13 cellular contexts compared by ENCODE assay signal in the genomic region with DNA sequence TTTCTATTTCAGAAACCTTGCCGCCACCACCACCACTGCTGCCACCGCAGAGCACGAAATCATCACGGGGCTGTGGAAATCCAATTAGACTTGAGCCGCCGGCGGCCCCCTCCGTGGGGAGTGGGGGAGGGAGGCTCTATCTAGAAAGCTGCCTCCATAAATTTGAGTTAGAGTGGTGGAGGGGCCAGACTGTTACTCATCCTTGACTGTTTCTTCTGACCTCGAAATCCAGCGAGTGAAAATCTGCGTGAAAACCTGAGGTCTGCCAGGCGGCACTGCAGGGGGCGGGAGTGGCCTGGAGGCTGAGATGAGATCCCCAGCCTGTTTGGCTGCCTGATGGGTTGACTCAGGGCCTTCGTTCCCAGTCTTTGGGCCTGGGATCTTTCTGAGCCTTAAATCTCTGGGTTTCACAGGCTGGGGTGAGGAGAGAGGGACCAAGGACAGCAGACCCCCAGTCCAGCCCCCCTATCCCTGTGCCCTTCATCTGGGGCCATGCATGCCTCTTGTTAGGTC. TPM values are rescaled to one million over a fixed set of nuclear protein-coding genes. Genes with fewer than 3 reads are reported as not detected.
A peak's percentile ranks its signal among the peaks of the same experiment; 100 is the strongest.
DNase-seq lines count a peak whose midpoint lies in the region; ATAC-seq and TF ChIP-seq lines count a peak whose summit lies in the region.
"Had no signal": no experiment of that assay in that cellular context is flagged by ENCODE, and none has a peak within 500 bp of the region (broad histone marks: within the 10 kb centered on the region; RNA-seq: fewer than 3 reads in every experiment).

No MANE protein-coding gene starts in this region.

- H3K18ac ChIP-seq in H9 (ENCODE audit: insufficient read length, low read depth, low read length) = no peak overlapping the region

- no peaks in the 10 kb centered on the region for H3K79me1 ChIP-seq in H9 (ENCODE audit: insufficient read depth, low read depth, low read length, poor library complexity, severe bottlenecking)

- H4K20me1 ChIP-seq in H9 (ENCODE audit: control insufficient read depth, insufficient read depth, insufficient read length) (peaks cover 3% of the 10 kb centered on the region), SK-N-SH (ENCODE audit: insufficient read depth) (no peaks in the 10 kb centered on the region)

- no peak overlapping the region for H3K27ac ChIP-seq in H9 (ENCODE audit: insufficient read length, low read depth, low read length)
- peak overlapping the region; percentile 29 to 77 for H3K27ac ChIP-seq in SK-N-SH (ENCODE audit: low read depth in 2 of 2, low read length in 1 of 2)
- H3K27ac ChIP-seq: parathyroid adenoma had no signal

- no peak overlapping the region for H2BK20ac ChIP-seq in H9 (ENCODE audit: low read depth, low read length, poor library complexity, severe bottlenecking)

- no peak overlapping the region for H2AK5ac ChIP-seq in H9 (ENCODE audit: insufficient read length, low read length)

- H3F3A ChIP-seq in SK-N-SH (replicated peaks; ENCODE audit: insufficient read depth) = peaks cover 2% of the 10 kb centered on the region

- no peak overlapping the region for H2BK120ac ChIP-seq in H9 (ENCODE audit: low read depth, low read length, poor library complexity, severe bottlenecking)

- H3K4me3 ChIP-seq in SK-N-SH (ENCODE audit: low read depth in 2 of 2, low read length in 1 of 2) = no peak overlapping the region
- no peak overlapping the region for H3K4me3 ChIP-seq in retinal pigment epithelial cell (ENCODE audit: low read length)

- H3K9ac ChIP-seq in H9 (ENCODE audit: extremely low read depth, insufficient read length, low read length) (no peak overlapping the region), SK-N-SH (peak overlapping the region; percentile 9; the same call in 1 of the 2 replicates)
- H3K9ac ChIP-seq: parathyroid adenoma had no signal

- no peaks in the 10 kb centered on the region for H3K27me3 Mint-ChIP-seq in H9 (ENCODE audit: low read depth)
- peaks cover 7% of the 10 kb centered on the region for H3K27me3 Mint-ChIP-seq in T-helper 2 cell treated with Interferon-gamma antibody and Interleukin-4, amounts not matched to agents 5 μg/mL and 100 μg/mL, for 36 hours (ENCODE audit: low read depth)

- no peaks in the 10 kb centered on the region; a peak in 1 of 7 replicates for H3K36me3 Mint-ChIP-seq in H9 (ENCODE audit: insufficient read depth in 1 of 3, low read depth in 3 of 3)
- H3K36me3 Mint-ChIP-seq in T-helper 2 cell treated with Interferon-gamma antibody and Interleukin-4, amounts not matched to agents 5 μg/mL and 100 μg/mL, for 36 hours (ENCODE audit: low read depth) = no peaks in the 10 kb centered on the region

- H2BK5ac ChIP-seq in H9 (ENCODE audit: insufficient read length, low read length) = no peak overlapping the region

- H3K4ac ChIP-seq in H9 (ENCODE audit: low read depth, low read length) = no peak overlapping the region

- POLR2A ChIA-PET in SK-N-SH (lab: Yijun Ruan, JAX) = interaction anchor here (1.0 kb wide), 1 partner anchor 34 kb away, joined by 3 read pairs; no protein-coding TSS in a partner anchor

- no peak overlapping the region for H3K23ac ChIP-seq in H9 (ENCODE audit: insufficient read length, low read depth, low read length)

- H3K4me2 ChIP-seq in H9 (ENCODE audit: insufficient read depth, insufficient read length, low read length) = no peak overlapping the region
- H3K4me2 ChIP-seq in SK-N-SH = peak overlapping the region; percentile 62

- CTCF ChIA-PET in SK-N-SH (lab: Yijun Ruan, JAX) = interaction anchor here (0.9 to 5.4 kb wide), 5 partner anchors 16 to 232 kb away, joined by 3 to 41 read pairs (median 4); no protein-coding TSS in a partner anchor

- H2BK15ac ChIP-seq in H9 (ENCODE audit: low read depth, low read length) = no peak overlapping the region

- no peak overlapping the region; the same call in 1 of the 2 replicates for H3K14ac ChIP-seq in H9 (ENCODE audit: insufficient read depth, low read length)

- no peak overlapping the region for H2BK12ac ChIP-seq in H9 (ENCODE audit: insufficient read length, low read depth, low read length)

- no peaks in the 10 kb centered on the region for H3K9me3 Mint-ChIP-seq in H9
- no peaks in the 10 kb centered on the region for H3K9me3 Mint-ChIP-seq in T-helper 2 cell treated with Interferon-gamma antibody and Interleukin-4, amounts not matched to agents 5 μg/mL and 100 μg/mL, for 36 hours
- H3K9me3 Mint-ChIP-seq: effector memory CD8-positive, alpha-beta T cell had no signal

- DNase-seq in H9 (peak; percentile 46), SK-N-SH (peak; percentile 65), fibroblast of peridontal ligament (ENCODE audit: extremely low read depth) (peak; percentile 64), retinal pigment epithelial cell (ENCODE audit: low read depth) (no peak), DMS153 treated with DMSO at 0.1 percent for 48 hours (lab: John Stamatoyannopoulos, UW; ENCODE audit: unreplicated experiment) (no peak)
- no peak for DNase-seq in T-helper 2 cell treated with Interferon-gamma antibody and Interleukin-4, amounts not matched to agents 5 μg/mL and 100 μg/mL, for 36 hours (ENCODE audit: low spot score)
- DNase-seq: activated effector memory CD4-positive, alpha-beta T cell treated with anti-CD3 and anti-CD28 coated beads, Interleukin-2, amount 50 U/mL, for 16 hours; effector memory CD8-positive, alpha-beta T cell; H7; NCI-H1417; OCI-M1 had no signal

- H3K9me2 ChIP-seq in SK-N-SH = no peaks in the 10 kb centered on the region

- H3K9me3 ChIP-seq in H9 (ENCODE audit: control insufficient read depth, low read depth, low read length) (no peaks in the 10 kb centered on the region), SK-N-SH (no peaks in the 10 kb centered on the region)

- peaks cover 23 to 33% of the 10 kb centered on the region in 2 experiments for H3K4me1 Mint-ChIP-seq in H9
- no peaks in the 10 kb centered on the region for H3K4me1 Mint-ChIP-seq in T-helper 2 cell treated with Interferon-gamma antibody and Interleukin-4, amounts not matched to agents 5 μg/mL and 100 μg/mL, for 36 hours (ENCODE audit: low read depth)

- no peak overlapping the region for H4K91ac ChIP-seq in H9 (ENCODE audit: insufficient read length, low read depth, low read length)

- no peaks in the 10 kb centered on the region for H3K4me1 ChIP-seq in H9 (ENCODE audit: insufficient read depth, low read length)
- H3K4me1 ChIP-seq in SK-N-SH (ENCODE audit: control insufficient read depth in 1 of 2, insufficient read depth in 2 of 2, low read depth in 1 of 2, low read length in 1 of 2) = peaks cover 35 to 48% of the 10 kb centered on the region in 2 experiments; a peak in 3 of 4 replicates
- H3K4me1 ChIP-seq: parathyroid adenoma had no signal

- no peak for TF ChIP-seq RAD21 in SK-N-SH (IDR thresholded peaks at IDR 0.05; ENCODE audit: low read length)

- no peaks in the 10 kb centered on the region for H3K27me3 ChIP-seq in H9 (ENCODE audit: insufficient read depth, low read length)
- no peaks in the 10 kb centered on the region for H3K27me3 ChIP-seq in SK-N-SH (ENCODE audit: insufficient read depth)

- no peak for TF ChIP-seq EP300 in SK-N-SH (IDR thresholded peaks at IDR 0.05; ENCODE audit: borderline replicate concordance in 1 of 2, low read depth in 1 of 2, low read length in 1 of 2)

- H3K23me2 ChIP-seq in H9 (ENCODE audit: insufficient read length, low read depth, low read length, poor library complexity, severe bottlenecking) = no peaks in the 10 kb centered on the region

- no CpG with 5 or more reads among the region's 14 CpGs for WGBS in H9 (ENCODE audit: extremely low coverage, insufficient read length, low lambda C conversion rate)
- WGBS in SK-N-SH (ENCODE audit: low lambda C conversion rate) = 35% methylated on average over 11 of the region's 14 CpGs

- H3T11ph ChIP-seq in H9 (ENCODE audit: low read length) = no peak overlapping the region

- no peak overlapping the region for H2AFZ ChIP-seq in H9 (ENCODE audit: low read length)
- no peak overlapping the region for H2AFZ ChIP-seq in SK-N-SH (ENCODE audit: low read depth)
- H2AFZ ChIP-seq: parathyroid adenoma had no signal

- no peak overlapping the region for H3K4me3 Mint-ChIP-seq in H9
- no peak overlapping the region for H3K4me3 Mint-ChIP-seq in T-helper 2 cell treated with Interferon-gamma antibody and Interleukin-4, amounts not matched to agents 5 μg/mL and 100 μg/mL, for 36 hours
- H3K4me3 Mint-ChIP-seq: effector memory CD8-positive, alpha-beta T cell had no signal

- no peak overlapping the region for H4K8ac ChIP-seq in H9 (replicated peaks; ENCODE audit: insufficient read length, low read depth, low read length)

- ATAC-seq in GM21515 (IDR thresholded peaks at IDR 0.05; ENCODE audit: unreplicated experiment) = no peak
- ATAC-seq: effector memory CD8-positive, alpha-beta T cell had no signal

- H3K36me3 ChIP-seq in SK-N-SH (replicated peaks in 1 of 2; ENCODE audit: control insufficient read depth in 1 of 2, insufficient read depth in 2 of 2, low read length in 1 of 2) = no peaks in the 10 kb centered on the region

- no peak overlapping the region for H4K5ac ChIP-seq in H9 (ENCODE audit: insufficient read length, low read depth, low read length)

- H3K56ac ChIP-seq in H9 (ENCODE audit: insufficient read length, low read depth, low read length) = no peak overlapping the region

- no peak overlapping the region; a peak in 1 of 7 replicates for H3K27ac Mint-ChIP-seq in H9
- H3K27ac Mint-ChIP-seq in T-helper 2 cell treated with Interferon-gamma antibody and Interleukin-4, amounts not matched to agents 5 μg/mL and 100 μg/mL, for 36 hours = no peak overlapping the region
- H3K27ac Mint-ChIP-seq: effector memory CD8-positive, alpha-beta T cell had no signal

- no peaks in the 10 kb centered on the region for H3K79me2 ChIP-seq in H9 (ENCODE audit: insufficient read depth, low read length)
- no peaks in the 10 kb centered on the region; the same call in none of the 2 replicates for H3K79me2 ChIP-seq in SK-N-SH (ENCODE audit: insufficient read depth)

- TF ChIP-seq CTCF in H9 (conservative IDR thresholded peaks at IDR 0.05) (no peak), SK-N-SH (IDR thresholded peaks at IDR 0.05) (no peak; the same call in 1 of the 2 replicates), retinal pigment epithelial cell (conservative IDR thresholded peaks at IDR 0.05; ENCODE audit: low read depth, low read length) (peak; percentile 17)

TF ChIP-seq in SK-N-SH, 30 proteins besides CTCF, POLR2A, EP300 and RAD21 (continues in another document):
- TF ChIP-seq FOSL2 (IDR thresholded peaks at IDR 0.05; ENCODE audit: borderline replicate concordance, low read depth) (peak; percentile 6; the same call in 1 of the 2 replicates), FOXM1 (IDR thresholded peaks at IDR 0.05; ENCODE audit: low read depth) (no peak), FOXJ3 (CRISPR knock-in tag; IDR thresholded peaks at IDR 0.05) (no peak), JUND (IDR thresholded peaks at IDR 0.05) (peak; percentile 31; the same call in 1 of the 2 replicates)

RNA-seq across cellular contexts. Expression of gene TSPAN9, which starts 29.9 kb away (rescaled TPM):
- 16.8 and 19.0 TPM in 2 replicates for total RNA-seq in H9 (2021)
- 34.9 and 40.1 TPM in 2 replicates for polyA plus RNA-seq in SK-N-SH (2012; rRNA removed)
- polyA plus RNA-seq in SK-N-SH (2012; cell fraction: cytosol; rRNA removed) = 22.9 and 33.7 TPM in 2 replicates
- 40.6 and 55.1 TPM in 2 replicates for polyA plus RNA-seq in SK-N-SH (2012; cell fraction: nucleus; rRNA removed)

Comparison
In these comparisons a context has a peak if more than half of its experiments do, and no peak if none do; other contexts are left out.
1. DNase-seq: peak in H9 (single experiment), SK-N-SH (single experiment) and fibroblast of peridontal ligament (single experiment); none in retinal pigment epithelial cell (single experiment), T-helper 2 cell treated with Interferon-gamma antibody and Interleukin-4, amounts not matched to agents 5 μg/mL and 100 μg/mL, for 36 hours (single experiment) and DMS153 treated with DMSO at 0.1 percent for 48 hours (single experiment).